In genomic region chr12:110936367-110937103, GRCh38 we compare ENCODE assay signal across 1 cellular context.
TF ChIP-seq lines count a peak whose summit lies in the region.

No MANE protein-coding gene starts in this region.

TF ChIP-seq in HCT116, 20 proteins besides CTCF, POLR2A, EP300 and RAD21 (continued from another document):
- TF ChIP-seq REST (IDR thresholded peaks at IDR 0.05; ENCODE audit: low read depth): no peak
